In genomic region chr13:66844933-66845332, GRCh38 we compare ENCODE assay signal across 15 cellular contexts.
DNase-seq lines count a peak whose midpoint lies in the region; ATAC-seq, FAIRE-seq and TF ChIP-seq lines count a peak whose summit lies in the region.
"Had no signal": no experiment of that assay in that cellular context is flagged by ENCODE, and none has a peak within 500 bp of the region (broad histone marks: within the 10 kb centered on the region; RNA-seq: fewer than 3 reads in every experiment).

No MANE protein-coding gene starts in this region.

- no peak overlapping the region for H3K27ac ChIP-seq in HepG2 (ENCODE audit: extremely low read length, insufficient read depth, low read length)
- H3K27ac ChIP-seq in right lobe of liver = no peak overlapping the region
- no peak overlapping the region for H3K27ac ChIP-seq in naive thymus-derived CD4-positive, alpha-beta T cell (ENCODE audit: low read depth, low read length)
- no peak overlapping the region for H3K27ac ChIP-seq in SK-N-SH (ENCODE audit: low read depth in 2 of 2, low read length in 1 of 2)
- H3K27ac ChIP-seq: BLaER1 had no signal

- H3K4me1 Mint-ChIP-seq in naive thymus-derived CD4-positive, alpha-beta T cell = no peaks in the 10 kb centered on the region

- FAIRE-seq in HepG2 (lab: Jason Lieb, UNC) (no peak), GM12892 (lab: Jason Lieb, UNC) (no peak)
- FAIRE-seq: HTR-8/SVneo had no signal

- H3K36me3 ChIP-seq in HepG2 (replicated peaks in 1 of 2; ENCODE audit: control insufficient read depth in 1 of 2, insufficient read depth in 2 of 2, low read length in 2 of 2) = no peaks in the 10 kb centered on the region
- no peaks in the 10 kb centered on the region for H3K36me3 ChIP-seq in right lobe of liver
- no peaks in the 10 kb centered on the region for H3K36me3 ChIP-seq in naive thymus-derived CD4-positive, alpha-beta T cell (ENCODE audit: control insufficient read depth in 2 of 3, insufficient read depth in 3 of 3, low read length in 3 of 3)
- no peaks in the 10 kb centered on the region for H3K36me3 ChIP-seq in SK-N-SH (replicated peaks in 1 of 2; ENCODE audit: control insufficient read depth in 1 of 2, insufficient read depth in 2 of 2, low read length in 1 of 2)
- H3K36me3 ChIP-seq: BLaER1 had no signal

- TF ChIP-seq CTCF in HepG2 (CRISPR knock-in tag; IDR thresholded peaks at IDR 0.05) (no peak), right lobe of liver (IDR thresholded peaks at IDR 0.05) (no peak), SK-N-SH (IDR thresholded peaks at IDR 0.05) (no peak)

- H4K20me1 ChIP-seq in HepG2 (ENCODE audit: insufficient read depth, low read length) = no peaks in the 10 kb centered on the region
- no peaks in the 10 kb centered on the region for H4K20me1 ChIP-seq in SK-N-SH (ENCODE audit: insufficient read depth)
- H4K20me1 ChIP-seq: BLaER1 had no signal

- 0 out of 3 replicates have a peak, but pooled peaks have one; percentile 26 for ATAC-seq in HepG2
- ATAC-seq in right lobe of liver = no peak
- ATAC-seq in naive thymus-derived CD4-positive, alpha-beta T cell = peak; percentile 12
- ATAC-seq in HG03460 (IDR thresholded peaks at IDR 0.05; ENCODE audit: unreplicated experiment) = no peak
- ATAC-seq: CD8-positive, alpha-beta T cell had no signal

- peaks cover 0 to 8% (median 0%) of the 10 kb centered on the region in 11 donors for H3K9me3 Mint-ChIP-seq in naive thymus-derived CD4-positive, alpha-beta T cell

- CTCF ChIA-PET in HepG2 (lab: Yijun Ruan, JAX; ENCODE audit: low intra/inter-chr PET ratio, low total read pairs) = no interaction called here
- CTCF ChIA-PET in naive thymus-derived CD4-positive, alpha-beta T cell (lab: Charles Lee) = no interaction called here
- CTCF ChIA-PET in SK-N-SH (lab: Yijun Ruan, JAX) = no interaction called here

- WGBS in HepG2 (ENCODE audit: low lambda C conversion rate) = no CpG with 5 or more reads among the region's 7 CpGs
- 60% methylated on average over 2 of the region's 7 CpGs for WGBS in right lobe of liver (ENCODE audit: insufficient coverage, low coverage, low lambda C conversion rate, missing lambda C conversion rate)
- 65% methylated on average over 3 of the region's 7 CpGs for WGBS in SK-N-SH (ENCODE audit: low lambda C conversion rate)

- TF ChIP-seq RAD21 in HepG2 (CRISPR knock-in tag; IDR thresholded peaks at IDR 0.05) = no peak
- TF ChIP-seq RAD21 in SK-N-SH (IDR thresholded peaks at IDR 0.05; ENCODE audit: low read length) = no peak

- BruUV-seq in HepG2 (replicated peaks; lab: Mats Ljungman, UMichigan) = no TSS peak

- TF ChIP-seq POLR2A in HepG2 (IDR thresholded peaks at IDR 0.05; ENCODE audit: insufficient read depth in 1 of 2, low read depth in 2 of 2, low read length in 2 of 2) = no peak
- no peak for TF ChIP-seq POLR2A in right lobe of liver (IDR thresholded peaks at IDR 0.05)
- TF ChIP-seq POLR2A in GM12892 (IDR thresholded peaks at IDR 0.05; ENCODE audit: low read depth, low read length) = no peak

- POLR2A ChIA-PET in HepG2 (lab: Yijun Ruan, JAX) = no interaction called here
- POLR2A ChIA-PET in naive thymus-derived CD4-positive, alpha-beta T cell (lab: Charles Lee) = no interaction called here
- POLR2A ChIA-PET in SK-N-SH (lab: Yijun Ruan, JAX) = no interaction called here

- H2AFZ ChIP-seq in HepG2 (ENCODE audit: low read length) = no peak overlapping the region
- no peak overlapping the region for H2AFZ ChIP-seq in SK-N-SH (ENCODE audit: low read depth)

- no peak for DNase-seq in HepG2 (ENCODE audit: low spot score)
- DNase-seq in right lobe of liver = no peak
- peak; percentile 1 for DNase-seq in UCSD-AML1 (lab: John Stamatoyannopoulos, UW; ENCODE audit: unreplicated experiment)
- no peak for DNase-seq in naive thymus-derived CD4-positive, alpha-beta T cell
- no peak for DNase-seq in GM12892 (ENCODE audit: insufficient read length)
- no peak for DNase-seq in SK-N-SH
- DNase-seq: 8988T; Calu3; CD8-positive, alpha-beta T cell; DMS79 treated with DMSO at 0.1 percent for 48 hours; GF-D8; HCEC 1CT had no signal

- H3K4me3 ChIP-seq in HepG2 (replicated peaks in 1 of 3; ENCODE audit: insufficient read depth in 1 of 3, low read depth in 2 of 3, low read length in 3 of 3) (no peak overlapping the region), right lobe of liver (no peak overlapping the region), SK-N-SH (ENCODE audit: low read depth in 2 of 2, low read length in 1 of 2) (no peak overlapping the region)
- H3K4me3 ChIP-seq in naive thymus-derived CD4-positive, alpha-beta T cell (ENCODE audit: low read length) = no peak overlapping the region
- H3K4me3 ChIP-seq: BLaER1 had no signal

- H3K4me2 ChIP-seq in HepG2 (ENCODE audit: low read depth, low read length) (no peak overlapping the region), SK-N-SH (no peak overlapping the region)
- H3K4me2 ChIP-seq: BLaER1 had no signal

- no peak overlapping the region for H3K4me3 Mint-ChIP-seq in naive thymus-derived CD4-positive, alpha-beta T cell
- H3K4me3 Mint-ChIP-seq: CD8-positive, alpha-beta T cell had no signal

- H3F3A ChIP-seq in SK-N-SH (replicated peaks; ENCODE audit: insufficient read depth) = no peaks in the 10 kb centered on the region

- H3K79me2 ChIP-seq in HepG2 (ENCODE audit: insufficient read depth, low read length) (no peaks in the 10 kb centered on the region), SK-N-SH (ENCODE audit: insufficient read depth) (no peaks in the 10 kb centered on the region)

- in situ Hi-C loops in HepG2 (cut with HindIII; ENCODE audit: extremely low pct_ligation_motif_present, low pct_unique_long_range_greater_than_20kb) = no loop called here

- H3K9ac ChIP-seq in HepG2 (ENCODE audit: insufficient read depth, low read depth, low read length) (no peak overlapping the region), SK-N-SH (no peak overlapping the region)
- H3K9ac ChIP-seq: BLaER1 had no signal

- no peaks in the 10 kb centered on the region for H3K4me1 ChIP-seq in HepG2 (ENCODE audit: insufficient read depth, low read length)
- no peaks in the 10 kb centered on the region for H3K4me1 ChIP-seq in right lobe of liver
- no peaks in the 10 kb centered on the region for H3K4me1 ChIP-seq in naive thymus-derived CD4-positive, alpha-beta T cell (ENCODE audit: control insufficient read depth in 2 of 2, insufficient read depth in 2 of 2, low read length in 2 of 2)
- no peaks in the 10 kb centered on the region for H3K4me1 ChIP-seq in SK-N-SH (ENCODE audit: control insufficient read depth in 1 of 2, insufficient read depth in 2 of 2, low read depth in 1 of 2, low read length in 1 of 2)
- H3K4me1 ChIP-seq: BLaER1 had no signal

- peaks cover 0 to 3% (median 0%) of the 10 kb centered on the region in 5 donors for H3K36me3 Mint-ChIP-seq in naive thymus-derived CD4-positive, alpha-beta T cell
- H3K36me3 Mint-ChIP-seq: CD8-positive, alpha-beta T cell had no signal

- H3K9me3 ChIP-seq in HepG2 (ENCODE audit: low read length) = no peaks in the 10 kb centered on the region
- H3K9me3 ChIP-seq in right lobe of liver = no peaks in the 10 kb centered on the region
- no peaks in the 10 kb centered on the region for H3K9me3 ChIP-seq in naive thymus-derived CD4-positive, alpha-beta T cell (ENCODE audit: control insufficient read depth in 2 of 3, low read length in 3 of 3)
- H3K9me3 ChIP-seq in SK-N-SH = no peaks in the 10 kb centered on the region; the same call in 1 of the 2 replicates

- no peaks in the 10 kb centered on the region for H3K27me3 Mint-ChIP-seq in naive thymus-derived CD4-positive, alpha-beta T cell

- TF ChIP-seq EP300 in HepG2 (IDR thresholded peaks at IDR 0.05; ENCODE audit: low read depth in 2 of 2, low read length in 2 of 2) = no peak
- TF ChIP-seq EP300 in HepG2 (CRISPR knock-in tag; IDR thresholded peaks at IDR 0.05; ENCODE audit: borderline replicate concordance) = no peak
- TF ChIP-seq EP300 in SK-N-SH (IDR thresholded peaks at IDR 0.05; ENCODE audit: borderline replicate concordance in 1 of 2, low read depth in 1 of 2, low read length in 1 of 2) = no peak

- H3K27ac Mint-ChIP-seq in naive thymus-derived CD4-positive, alpha-beta T cell = no peak overlapping the region
- H3K27ac Mint-ChIP-seq: CD8-positive, alpha-beta T cell had no signal

- H3K27me3 ChIP-seq in HepG2 (ENCODE audit: control insufficient read depth in 1 of 2, insufficient read depth in 2 of 2, low read length in 2 of 2) (no peaks in the 10 kb centered on the region), right lobe of liver (no peaks in the 10 kb centered on the region), SK-N-SH (ENCODE audit: insufficient read depth) (no peaks in the 10 kb centered on the region)
- no peaks in the 10 kb centered on the region for H3K27me3 ChIP-seq in naive thymus-derived CD4-positive, alpha-beta T cell (ENCODE audit: control insufficient read depth in 2 of 2, insufficient read depth in 2 of 2, low read length in 2 of 2)
- H3K27me3 ChIP-seq: BLaER1 had no signal

- H3K9me2 ChIP-seq in SK-N-SH = no peaks in the 10 kb centered on the region

- intact Hi-C loops in HepG2 (cut with micrococcal nuclease; ENCODE audit: unreplicated experiment) = no loop called here
- intact Hi-C loops in right lobe of liver (cut with DNase I) = no loop called here
- intact Hi-C loops in naive thymus-derived CD4-positive, alpha-beta T cell (cut with micrococcal nuclease) = no loop called here

TF ChIP-seq in SK-N-SH, 30 proteins besides CTCF, POLR2A, EP300 and RAD21:
- TF ChIP-seq JUND (IDR thresholded peaks at IDR 0.05) (no peak), SMC3 (IDR thresholded peaks at IDR 0.05; ENCODE audit: low read depth, low read length) (no peak)
TF ChIP-seq in SK-N-SH: peak in this region for 0.

Comparison
In these comparisons a context has a peak if more than half of its experiments do, and no peak if none do; other contexts are left out.
1. ATAC-seq: peak in HepG2 (single experiment) and naive thymus-derived CD4-positive, alpha-beta T cell (single experiment); none in right lobe of liver (0 of 4) and HG03460 (single experiment).